In the genomic region with DNA sequence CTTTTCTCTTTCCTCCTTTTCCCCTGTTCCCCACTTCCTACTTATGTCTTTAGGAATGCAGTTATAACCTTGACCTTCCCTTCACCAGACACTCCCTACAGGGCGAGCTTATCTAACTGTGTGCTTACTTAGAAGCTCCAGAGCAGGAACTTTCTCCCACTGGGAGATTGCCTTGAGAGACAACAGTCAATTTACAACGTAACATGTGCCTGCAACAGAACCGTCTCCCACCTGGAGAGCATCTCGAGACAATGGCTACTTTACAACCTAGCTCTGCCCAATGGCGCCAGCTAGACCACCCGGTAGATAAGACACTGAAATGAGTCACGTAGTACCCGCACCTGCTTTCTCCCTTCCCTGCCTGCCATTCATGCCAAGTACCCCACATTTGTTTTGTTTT, we compare ENCODE assay signal across 3 cellular contexts.
TF ChIP-seq lines count a peak whose summit lies in the region.

No MANE protein-coding gene starts in this region.

TF ChIP-seq in IMR-90, 13 proteins besides CTCF, POLR2A, EP300 and RAD21 (continued from another document):
- TF ChIP-seq RCOR1 (IDR thresholded peaks at IDR 0.05; ENCODE audit: insufficient replicate concordance, low read length) (no peak), SMC3 (IDR thresholded peaks at IDR 0.05; ENCODE audit: low read depth, low read length) (no peak), MXI1 (IDR thresholded peaks at IDR 0.05; ENCODE audit: borderline replicate concordance, low read depth, low read length) (no peak), CEBPB (IDR thresholded peaks at IDR 0.05; ENCODE audit: low read depth, low read length) (no peak), BHLHE40 (IDR thresholded peaks at IDR 0.05; ENCODE audit: low read depth, low read length) (no peak), RFX5 (IDR thresholded peaks at IDR 0.05; ENCODE audit: low read depth, low read length) (no peak), MAFK (IDR thresholded peaks at IDR 0.05; ENCODE audit: low read depth, low read length) (no peak), NFE2L2 (IDR thresholded peaks at IDR 0.05; ENCODE audit: low read depth, low read length) (no peak), MAZ (IDR thresholded peaks at IDR 0.05; ENCODE audit: borderline replicate concordance, low read depth, low read length) (no peak), CHD1 (IDR thresholded peaks at IDR 0.05; ENCODE audit: low read depth, low read length) (no peak)
- TF ChIP-seq, protein P1, sequence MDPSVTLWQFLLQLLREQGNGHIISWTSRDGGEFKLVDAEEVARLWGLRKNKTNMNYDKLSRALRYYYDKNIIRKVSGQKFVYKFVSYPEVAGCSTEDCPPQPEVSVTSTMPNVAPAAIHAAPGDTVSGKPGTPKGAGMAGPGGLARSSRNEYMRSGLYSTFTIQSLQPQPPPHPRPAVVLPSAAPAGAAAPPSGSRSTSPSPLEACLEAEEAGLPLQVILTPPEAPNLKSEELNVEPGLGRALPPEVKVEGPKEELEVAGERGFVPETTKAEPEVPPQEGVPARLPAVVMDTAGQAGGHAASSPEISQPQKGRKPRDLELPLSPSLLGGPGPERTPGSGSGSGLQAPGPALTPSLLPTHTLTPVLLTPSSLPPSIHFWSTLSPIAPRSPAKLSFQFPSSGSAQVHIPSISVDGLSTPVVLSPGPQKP (IDR thresholded peaks at IDR 0.05; ENCODE audit: borderline replicate concordance, low read depth, low read length) = no peak
- TF ChIP-seq, protein P2, sequence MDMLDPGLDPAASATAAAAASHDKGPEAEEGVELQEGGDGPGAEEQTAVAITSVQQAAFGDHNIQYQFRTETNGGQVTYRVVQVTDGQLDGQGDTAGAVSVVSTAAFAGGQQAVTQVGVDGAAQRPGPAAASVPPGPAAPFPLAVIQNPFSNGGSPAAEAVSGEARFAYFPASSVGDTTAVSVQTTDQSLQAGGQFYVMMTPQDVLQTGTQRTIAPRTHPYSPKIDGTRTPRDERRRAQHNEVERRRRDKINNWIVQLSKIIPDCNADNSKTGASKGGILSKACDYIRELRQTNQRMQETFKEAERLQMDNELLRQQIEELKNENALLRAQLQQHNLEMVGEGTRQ (IDR thresholded peaks at IDR 0.05; ENCODE audit: low read depth, low read length) = no peak

TF ChIP-seq in WTC11, 78 proteins besides CTCF, POLR2A, EP300 and RAD21 (continued from another document):
- TF ChIP-seq EMX1 (CRISPR knock-in tag; IDR thresholded peaks at IDR 0.05) (no peak), SMAD4 (CRISPR knock-in tag; IDR thresholded peaks at IDR 0.05) (no peak), NFE2L1 (CRISPR knock-in tag; IDR thresholded peaks at IDR 0.05) (no peak), NFATC4 (CRISPR knock-in tag; IDR thresholded peaks at IDR 0.05) (no peak), TEAD1 (CRISPR knock-in tag; IDR thresholded peaks at IDR 0.05) (no peak), FOXJ3 (CRISPR knock-in tag; IDR thresholded peaks at IDR 0.05; ENCODE audit: borderline replicate concordance) (no peak)
- TF ChIP-seq, protein P3, sequence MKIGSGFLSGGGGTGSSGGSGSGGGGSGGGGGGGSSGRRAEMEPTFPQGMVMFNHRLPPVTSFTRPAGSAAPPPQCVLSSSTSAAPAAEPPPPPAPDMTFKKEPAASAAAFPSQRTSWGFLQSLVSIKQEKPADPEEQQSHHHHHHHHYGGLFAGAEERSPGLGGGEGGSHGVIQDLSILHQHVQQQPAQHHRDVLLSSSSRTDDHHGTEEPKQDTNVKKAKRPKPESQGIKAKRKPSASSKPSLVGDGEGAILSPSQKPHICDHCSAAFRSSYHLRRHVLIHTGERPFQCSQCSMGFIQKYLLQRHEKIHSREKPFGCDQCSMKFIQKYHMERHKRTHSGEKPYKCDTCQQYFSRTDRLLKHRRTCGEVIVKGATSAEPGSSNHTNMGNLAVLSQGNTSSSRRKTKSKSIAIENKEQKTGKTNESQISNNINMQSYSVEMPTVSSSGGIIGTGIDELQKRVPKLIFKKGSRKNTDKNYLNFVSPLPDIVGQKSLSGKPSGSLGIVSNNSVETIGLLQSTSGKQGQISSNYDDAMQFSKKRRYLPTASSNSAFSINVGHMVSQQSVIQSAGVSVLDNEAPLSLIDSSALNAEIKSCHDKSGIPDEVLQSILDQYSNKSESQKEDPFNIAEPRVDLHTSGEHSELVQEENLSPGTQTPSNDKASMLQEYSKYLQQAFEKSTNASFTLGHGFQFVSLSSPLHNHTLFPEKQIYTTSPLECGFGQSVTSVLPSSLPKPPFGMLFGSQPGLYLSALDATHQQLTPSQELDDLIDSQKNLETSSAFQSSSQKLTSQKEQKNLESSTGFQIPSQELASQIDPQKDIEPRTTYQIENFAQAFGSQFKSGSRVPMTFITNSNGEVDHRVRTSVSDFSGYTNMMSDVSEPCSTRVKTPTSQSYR (CRISPR knock-in tag; IDR thresholded peaks at IDR 0.05) = no peak
- TF ChIP-seq, protein P4, sequence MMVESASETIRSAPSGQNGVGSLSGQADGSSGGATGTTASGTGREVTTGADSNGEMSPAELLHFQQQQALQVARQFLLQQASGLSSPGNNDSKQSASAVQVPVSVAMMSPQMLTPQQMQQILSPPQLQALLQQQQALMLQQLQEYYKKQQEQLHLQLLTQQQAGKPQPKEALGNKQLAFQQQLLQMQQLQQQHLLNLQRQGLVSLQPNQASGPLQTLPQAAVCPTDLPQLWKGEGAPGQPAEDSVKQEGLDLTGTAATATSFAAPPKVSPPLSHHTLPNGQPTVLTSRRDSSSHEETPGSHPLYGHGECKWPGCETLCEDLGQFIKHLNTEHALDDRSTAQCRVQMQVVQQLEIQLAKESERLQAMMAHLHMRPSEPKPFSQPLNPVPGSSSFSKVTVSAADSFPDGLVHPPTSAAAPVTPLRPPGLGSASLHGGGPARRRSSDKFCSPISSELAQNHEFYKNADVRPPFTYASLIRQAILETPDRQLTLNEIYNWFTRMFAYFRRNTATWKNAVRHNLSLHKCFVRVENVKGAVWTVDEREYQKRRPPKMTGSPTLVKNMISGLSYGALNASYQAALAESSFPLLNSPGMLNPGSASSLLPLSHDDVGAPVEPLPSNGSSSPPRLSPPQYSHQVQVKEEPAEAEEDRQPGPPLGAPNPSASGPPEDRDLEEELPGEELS (CRISPR knock-in tag; IDR thresholded peaks at IDR 0.05) = no peak
- TF ChIP-seq, protein P5, sequence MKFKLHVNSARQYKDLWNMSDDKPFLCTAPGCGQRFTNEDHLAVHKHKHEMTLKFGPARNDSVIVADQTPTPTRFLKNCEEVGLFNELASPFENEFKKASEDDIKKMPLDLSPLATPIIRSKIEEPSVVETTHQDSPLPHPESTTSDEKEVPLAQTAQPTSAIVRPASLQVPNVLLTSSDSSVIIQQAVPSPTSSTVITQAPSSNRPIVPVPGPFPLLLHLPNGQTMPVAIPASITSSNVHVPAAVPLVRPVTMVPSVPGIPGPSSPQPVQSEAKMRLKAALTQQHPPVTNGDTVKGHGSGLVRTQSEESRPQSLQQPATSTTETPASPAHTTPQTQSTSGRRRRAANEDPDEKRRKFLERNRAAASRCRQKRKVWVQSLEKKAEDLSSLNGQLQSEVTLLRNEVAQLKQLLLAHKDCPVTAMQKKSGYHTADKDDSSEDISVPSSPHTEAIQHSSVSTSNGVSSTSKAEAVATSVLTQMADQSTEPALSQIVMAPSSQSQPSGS (CRISPR knock-in tag; IDR thresholded peaks at IDR 0.05; ENCODE audit: borderline replicate concordance, low read depth) = no peak
- TF ChIP-seq, protein P6, sequence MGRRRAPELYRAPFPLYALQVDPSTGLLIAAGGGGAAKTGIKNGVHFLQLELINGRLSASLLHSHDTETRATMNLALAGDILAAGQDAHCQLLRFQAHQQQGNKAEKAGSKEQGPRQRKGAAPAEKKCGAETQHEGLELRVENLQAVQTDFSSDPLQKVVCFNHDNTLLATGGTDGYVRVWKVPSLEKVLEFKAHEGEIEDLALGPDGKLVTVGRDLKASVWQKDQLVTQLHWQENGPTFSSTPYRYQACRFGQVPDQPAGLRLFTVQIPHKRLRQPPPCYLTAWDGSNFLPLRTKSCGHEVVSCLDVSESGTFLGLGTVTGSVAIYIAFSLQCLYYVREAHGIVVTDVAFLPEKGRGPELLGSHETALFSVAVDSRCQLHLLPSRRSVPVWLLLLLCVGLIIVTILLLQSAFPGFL (CRISPR knock-in tag; IDR thresholded peaks at IDR 0.05; ENCODE audit: borderline replicate concordance) = no peak

TF ChIP-seq in SK-N-SH treated with all-trans-retinoic acid at 6 μM for 48 hours, 23 proteins besides CTCF, POLR2A, EP300 and RAD21:
- TF ChIP-seq ZC3H10 (CRISPR knock-in tag; IDR thresholded peaks at IDR 0.05) (no peak), ARNTL (CRISPR knock-in tag; IDR thresholded peaks at IDR 0.05; ENCODE audit: borderline replicate concordance, low read depth) (no peak), ZNF70 (CRISPR knock-in tag; IDR thresholded peaks at IDR 0.05) (no peak), CSDC2 (CRISPR knock-in tag; IDR thresholded peaks at IDR 0.05) (no peak), ISL1 (CRISPR knock-in tag; IDR thresholded peaks at IDR 0.05) (no peak), TOX (CRISPR knock-in tag; IDR thresholded peaks at IDR 0.05; ENCODE audit: borderline replicate concordance) (no peak), TCF4 (CRISPR knock-in tag; IDR thresholded peaks at IDR 0.05; ENCODE audit: borderline replicate concordance) (no peak)
- TF ChIP-seq, protein P7, sequence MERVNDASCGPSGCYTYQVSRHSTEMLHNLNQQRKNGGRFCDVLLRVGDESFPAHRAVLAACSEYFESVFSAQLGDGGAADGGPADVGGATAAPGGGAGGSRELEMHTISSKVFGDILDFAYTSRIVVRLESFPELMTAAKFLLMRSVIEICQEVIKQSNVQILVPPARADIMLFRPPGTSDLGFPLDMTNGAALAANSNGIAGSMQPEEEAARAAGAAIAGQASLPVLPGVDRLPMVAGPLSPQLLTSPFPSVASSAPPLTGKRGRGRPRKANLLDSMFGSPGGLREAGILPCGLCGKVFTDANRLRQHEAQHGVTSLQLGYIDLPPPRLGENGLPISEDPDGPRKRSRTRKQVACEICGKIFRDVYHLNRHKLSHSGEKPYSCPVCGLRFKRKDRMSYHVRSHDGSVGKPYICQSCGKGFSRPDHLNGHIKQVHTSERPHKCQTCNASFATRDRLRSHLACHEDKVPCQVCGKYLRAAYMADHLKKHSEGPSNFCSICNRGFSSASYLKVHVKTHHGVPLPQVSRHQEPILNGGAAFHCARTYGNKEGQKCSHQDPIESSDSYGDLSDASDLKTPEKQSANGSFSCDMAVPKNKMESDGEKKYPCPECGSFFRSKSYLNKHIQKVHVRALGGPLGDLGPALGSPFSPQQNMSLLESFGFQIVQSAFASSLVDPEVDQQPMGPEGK (CRISPR knock-in tag; IDR thresholded peaks at IDR 0.05; ENCODE audit: borderline replicate concordance) = no peak
- TF ChIP-seq, protein P8, sequence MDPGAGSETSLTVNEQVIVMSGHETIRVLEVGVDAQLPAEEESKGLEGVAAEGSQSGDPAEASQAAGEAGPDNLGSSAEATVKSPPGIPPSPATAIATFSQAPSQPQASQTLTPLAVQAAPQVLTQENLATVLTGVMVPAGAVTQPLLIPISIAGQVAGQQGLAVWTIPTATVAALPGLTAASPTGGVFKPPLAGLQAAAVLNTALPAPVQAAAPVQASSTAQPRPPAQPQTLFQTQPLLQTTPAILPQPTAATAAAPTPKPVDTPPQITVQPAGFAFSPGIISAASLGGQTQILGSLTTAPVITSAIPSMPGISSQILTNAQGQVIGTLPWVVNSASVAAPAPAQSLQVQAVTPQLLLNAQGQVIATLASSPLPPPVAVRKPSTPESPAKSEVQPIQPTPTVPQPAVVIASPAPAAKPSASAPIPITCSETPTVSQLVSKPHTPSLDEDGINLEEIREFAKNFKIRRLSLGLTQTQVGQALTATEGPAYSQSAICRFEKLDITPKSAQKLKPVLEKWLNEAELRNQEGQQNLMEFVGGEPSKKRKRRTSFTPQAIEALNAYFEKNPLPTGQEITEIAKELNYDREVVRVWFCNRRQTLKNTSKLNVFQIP (CRISPR knock-in tag; IDR thresholded peaks at IDR 0.05; ENCODE audit: borderline replicate concordance, low read depth) = no peak
- TF ChIP-seq, protein P9, sequence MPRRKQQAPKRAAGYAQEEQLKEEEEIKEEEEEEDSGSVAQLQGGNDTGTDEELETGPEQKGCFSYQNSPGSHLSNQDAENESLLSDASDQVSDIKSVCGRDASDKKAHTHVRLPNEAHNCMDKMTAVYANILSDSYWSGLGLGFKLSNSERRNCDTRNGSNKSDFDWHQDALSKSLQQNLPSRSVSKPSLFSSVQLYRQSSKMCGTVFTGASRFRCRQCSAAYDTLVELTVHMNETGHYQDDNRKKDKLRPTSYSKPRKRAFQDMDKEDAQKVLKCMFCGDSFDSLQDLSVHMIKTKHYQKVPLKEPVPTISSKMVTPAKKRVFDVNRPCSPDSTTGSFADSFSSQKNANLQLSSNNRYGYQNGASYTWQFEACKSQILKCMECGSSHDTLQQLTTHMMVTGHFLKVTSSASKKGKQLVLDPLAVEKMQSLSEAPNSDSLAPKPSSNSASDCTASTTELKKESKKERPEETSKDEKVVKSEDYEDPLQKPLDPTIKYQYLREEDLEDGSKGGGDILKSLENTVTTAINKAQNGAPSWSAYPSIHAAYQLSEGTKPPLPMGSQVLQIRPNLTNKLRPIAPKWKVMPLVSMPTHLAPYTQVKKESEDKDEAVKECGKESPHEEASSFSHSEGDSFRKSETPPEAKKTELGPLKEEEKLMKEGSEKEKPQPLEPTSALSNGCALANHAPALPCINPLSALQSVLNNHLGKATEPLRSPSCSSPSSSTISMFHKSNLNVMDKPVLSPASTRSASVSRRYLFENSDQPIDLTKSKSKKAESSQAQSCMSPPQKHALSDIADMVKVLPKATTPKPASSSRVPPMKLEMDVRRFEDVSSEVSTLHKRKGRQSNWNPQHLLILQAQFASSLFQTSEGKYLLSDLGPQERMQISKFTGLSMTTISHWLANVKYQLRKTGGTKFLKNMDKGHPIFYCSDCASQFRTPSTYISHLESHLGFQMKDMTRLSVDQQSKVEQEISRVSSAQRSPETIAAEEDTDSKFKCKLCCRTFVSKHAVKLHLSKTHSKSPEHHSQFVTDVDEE (CRISPR knock-in tag; IDR thresholded peaks at IDR 0.05) = no peak
